In genomic region chr11:108645956-108646355, GRCh38 we compare ENCODE assay signal across 3 cellular contexts.
"Had no signal": no experiment of that assay in that cellular context is flagged by ENCODE, and none has a peak within 500 bp of the region (broad histone marks: within the 10 kb centered on the region; RNA-seq: fewer than 3 reads in every experiment).

No MANE protein-coding gene starts in this region.

- H3K4me3 ChIP-seq: GM12878 had no signal

- ATAC-seq: GM12878 had no signal

- DNase-seq: GDM1, GF-D8 had no signal
